In the genomic region with DNA sequence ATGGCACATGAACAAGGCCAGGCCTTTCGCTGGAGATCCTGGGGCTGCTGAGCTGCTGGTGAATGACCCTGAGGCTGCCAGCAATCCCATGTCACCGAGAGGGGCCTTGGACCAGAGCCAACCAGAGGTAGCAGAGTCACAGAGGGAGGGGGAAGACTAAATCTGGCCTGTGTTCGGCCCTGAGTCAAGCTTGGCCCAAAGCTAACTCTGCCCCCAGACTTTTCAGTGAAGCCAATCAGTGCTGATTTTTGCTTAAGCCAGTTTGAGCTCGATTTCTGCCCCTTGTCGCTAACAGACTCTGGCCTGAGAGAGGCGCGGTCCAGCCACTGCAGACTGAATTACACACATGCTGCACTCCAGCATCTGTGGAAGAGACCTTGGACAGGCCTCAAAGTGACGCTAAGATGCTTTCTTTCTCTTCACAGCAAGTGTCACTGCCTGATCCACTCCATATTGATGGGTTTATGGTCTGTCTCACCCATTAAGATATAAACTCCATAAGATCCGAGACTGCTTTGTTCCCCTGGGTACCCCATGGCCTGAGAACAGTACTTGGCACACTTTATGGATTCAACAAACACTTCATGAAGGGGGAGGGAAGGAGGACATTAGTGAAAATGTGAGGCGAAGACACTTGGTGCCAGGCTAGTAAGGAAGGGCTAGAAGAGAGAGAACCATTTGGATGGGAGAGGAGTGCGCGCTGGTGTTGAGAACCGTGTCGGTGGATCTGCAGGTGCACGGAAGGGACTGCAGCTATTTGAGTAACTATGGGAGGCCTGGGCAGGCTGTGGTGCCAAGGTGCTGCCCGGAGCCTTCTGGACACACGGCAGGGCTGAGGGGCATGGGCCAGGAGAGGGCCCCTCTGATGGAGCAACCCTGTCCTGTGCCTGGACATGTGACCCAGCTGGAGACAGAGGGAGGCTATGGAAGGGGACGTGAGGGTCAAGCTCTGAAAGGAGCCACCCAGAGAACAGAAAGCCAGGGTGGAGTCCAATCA, we compare ENCODE assay signal across 10 cellular contexts. TPM values are rescaled to one million over a fixed set of nuclear protein-coding genes. Genes with fewer than 3 reads are reported as not detected.
DNase-seq lines count a peak whose midpoint lies in the region; ATAC-seq and TF ChIP-seq lines count a peak whose summit lies in the region.
"Had no signal": no experiment of that assay in that cellular context is flagged by ENCODE, and none has a peak within 500 bp of the region (broad histone marks: within the 10 kb centered on the region; RNA-seq: fewer than 3 reads in every experiment).

No MANE protein-coding gene starts in this region.

- POLR2A ChIA-PET in activated CD8-positive, alpha-beta T cell treated with anti-CD3 and anti-CD28 coated beads for 36 hours (lab: Charles Lee), result interaction anchor here (1.3 kb wide), 1 partner anchor 56 kb away, joined by 3 read pairs; no protein-coding TSS in a partner anchor

- CTCF ChIA-PET in activated CD8-positive, alpha-beta T cell treated with anti-CD3 and anti-CD28 coated beads for 36 hours (lab: Charles Lee), result interaction anchor here (0.9 to 1.5 kb wide), 3 partner anchors 8 to 156 kb away, joined by 4 to 11 read pairs (median 4); partner anchors contain the start of gene NRTN

- H3K4me1 Mint-ChIP-seq in activated CD8-positive, alpha-beta T cell treated with anti-CD3 and anti-CD28 coated beads for 36 hours (ENCODE audit: low read depth), result peaks cover 92% of the 10 kb centered on the region

- DNase-seq in NCI-H748 (lab: John Stamatoyannopoulos, UW; ENCODE audit: unreplicated experiment) (peak; percentile 39), NCI-H748 treated with DMSO at 0.1 percent for 48 hours (lab: John Stamatoyannopoulos, UW) (no peak), right cardiac atrium (peak in 2 of 3 donors; percentile 72 to 73), omental fat pad (ENCODE audit: low spot score) (no peak)
- DNase-seq in activated CD8-positive, alpha-beta T cell treated with anti-CD3 and anti-CD28 coated beads for 36 hours, result no peak
- no peak for DNase-seq in stimulated activated CD4-positive, alpha-beta T cell treated with anti-CD3 and anti-CD28 coated beads, Interleukin-2, amount 100 ng/mL, for 48 hours
- DNase-seq: activated B cell treated with CpG ODN at 0.5 μM for 24 hours, NCI-H2171 treated with DMSO at 0.1 percent for 48 hours had no signal

- H3K27ac ChIP-seq in right cardiac atrium (ENCODE audit: low read length) (peak overlapping the region; percentile 71), stomach smooth muscle (ENCODE audit: low read length) (peak overlapping the region; percentile 58)

- H3K9ac ChIP-seq in stomach smooth muscle (ENCODE audit: low read length in 2 of 2), result peak overlapping the region in 1 of 2 donors; percentile 44

- intact Hi-C loops in activated CD8-positive, alpha-beta T cell treated with anti-CD3 and anti-CD28 coated beads for 36 hours (cut with micrococcal nuclease), result no loop called here
- intact Hi-C loops in right cardiac atrium (cut with DNase I), result no loop called here

- H3K27me3 ChIP-seq in right cardiac atrium (ENCODE audit: control insufficient read depth, insufficient read depth) (no peaks in the 10 kb centered on the region), stomach smooth muscle (ENCODE audit: control insufficient read depth in 1 of 2, insufficient read depth in 2 of 2, low read length in 2 of 2) (no peaks in the 10 kb centered on the region)

- TF ChIP-seq CTCF in activated CD8-positive, alpha-beta T cell treated with anti-CD3 and anti-CD28 coated beads for 36 hours (IDR thresholded peaks at IDR 0.05), result no peak
- no peak for TF ChIP-seq CTCF in omental fat pad (IDR thresholded peaks at IDR 0.05)

- H3K36me3 ChIP-seq in stomach smooth muscle (ENCODE audit: control insufficient read depth in 2 of 2, insufficient read depth in 2 of 2, low read length in 2 of 2), result no peaks in the 10 kb centered on the region

- H3K27ac Mint-ChIP-seq in activated CD8-positive, alpha-beta T cell treated with anti-CD3 and anti-CD28 coated beads for 36 hours, result peak overlapping the region; percentile 82
- H3K27ac Mint-ChIP-seq: activated B cell treated with CpG ODN at 0.5 μM for 24 hours had no signal

- no peak overlapping the region for H3K4me3 ChIP-seq in right cardiac atrium (ENCODE audit: low read length)
- peak overlapping the region in 1 of 2 donors; percentile 15 for H3K4me3 ChIP-seq in stomach smooth muscle (ENCODE audit: low read length in 2 of 2)

- H3K9me3 ChIP-seq in right cardiac atrium (ENCODE audit: control insufficient read depth, low read length) (no peaks in the 10 kb centered on the region), stomach smooth muscle (ENCODE audit: control insufficient read depth in 2 of 2, low read length in 2 of 2) (no peaks in the 10 kb centered on the region)

- peaks cover 15% of the 10 kb centered on the region for H3K36me3 Mint-ChIP-seq in activated CD8-positive, alpha-beta T cell treated with anti-CD3 and anti-CD28 coated beads for 36 hours (ENCODE audit: low read depth)

- H3K9me3 Mint-ChIP-seq in activated CD8-positive, alpha-beta T cell treated with anti-CD3 and anti-CD28 coated beads for 36 hours, result no peaks in the 10 kb centered on the region
- H3K9me3 Mint-ChIP-seq: activated B cell treated with CpG ODN at 0.5 μM for 24 hours had no signal

- peaks cover 44% of the 10 kb centered on the region for H3K4me1 ChIP-seq in right cardiac atrium (ENCODE audit: control insufficient read depth, insufficient read depth, low read length)
- peaks cover 72% of the 10 kb centered on the region for H3K4me1 ChIP-seq in stomach smooth muscle (ENCODE audit: control insufficient read depth, insufficient read depth, low read length)

- no peaks in the 10 kb centered on the region for H3K27me3 Mint-ChIP-seq in activated CD8-positive, alpha-beta T cell treated with anti-CD3 and anti-CD28 coated beads for 36 hours
- H3K27me3 Mint-ChIP-seq: activated B cell treated with CpG ODN at 0.5 μM for 24 hours had no signal

- 54% methylated on average over 18 of the region's 18 CpGs for WGBS in right cardiac atrium

- no peak overlapping the region for H3K4me3 Mint-ChIP-seq in activated CD8-positive, alpha-beta T cell treated with anti-CD3 and anti-CD28 coated beads for 36 hours
- H3K4me3 Mint-ChIP-seq: activated B cell treated with CpG ODN at 0.5 μM for 24 hours had no signal

- ATAC-seq in activated CD8-positive, alpha-beta T cell treated with anti-CD3 and anti-CD28 coated beads for 36 hours, result no peak
- no peak for ATAC-seq in right cardiac atrium
- no peak for ATAC-seq in omental fat pad (ENCODE audit: low FRiP score)
- ATAC-seq in GM21717 (IDR thresholded peaks at IDR 0.05; ENCODE audit: unreplicated experiment), result no peak

RNA-seq across cellular contexts. Expression of gene RANBP3, which starts 17.6 kb away (rescaled TPM):
- total RNA-seq in activated CD8-positive, alpha-beta T cell treated with anti-CD3 and anti-CD28 coated beads for 36 hours, result 10 to 100 TPM; 74.3 to 87.5 TPM
- total RNA-seq in right cardiac atrium (10 to 100 TPM; 54.8 to 73.8 (median 67.7) TPM), omental fat pad (10 to 100 TPM; 43.8 to 60.1 (median 45.9) TPM)
- polyA plus RNA-seq in right cardiac atrium, result 49.6 TPM

RNA-seq across cellular contexts. Expression of gene CAPS, which starts 46.2 kb away (rescaled TPM):
- total RNA-seq in activated CD8-positive, alpha-beta T cell treated with anti-CD3 and anti-CD28 coated beads for 36 hours, result 1 to 10 TPM; 2.1 to 2.8 TPM
- total RNA-seq in right cardiac atrium (10 to 100 TPM in 2 of 4 donors, 1 to 10 TPM in 2; 8.9 to 14.2 (median 9.9) TPM), omental fat pad (1 to 10 TPM; 2.3 to 9.0 (median 4.6) TPM)
- polyA plus RNA-seq in right cardiac atrium, result 7.1 TPM

RNA-seq across cellular contexts. Expression of gene VMAC, which starts 55.6 kb away (rescaled TPM):
- total RNA-seq in activated CD8-positive, alpha-beta T cell treated with anti-CD3 and anti-CD28 coated beads for 36 hours, result 1 to 10 TPM; 1.2 to 2.5 TPM
- total RNA-seq in right cardiac atrium, result 1 to 10 TPM; 1.9 to 5.8 (median 3.8) TPM
- 3.6 TPM for polyA plus RNA-seq in right cardiac atrium
- 10 to 100 TPM in 1 of 4 donors, 1 to 10 TPM in 3; 2.0 to 10.4 (median 4.6) TPM for total RNA-seq in omental fat pad

RNA-seq across cellular contexts. Expression of gene NDUFA11, which starts 56.7 kb away (rescaled TPM):
- 100 to 1,000 TPM; 233 to 237 TPM for total RNA-seq in activated CD8-positive, alpha-beta T cell treated with anti-CD3 and anti-CD28 coated beads for 36 hours
- 100 to 1,000 TPM; 515 to 756 (median 624) TPM for total RNA-seq in right cardiac atrium
- 1,214 TPM for polyA plus RNA-seq in right cardiac atrium
- total RNA-seq in omental fat pad, result 100 to 1,000 TPM; 134 to 234 (median 190) TPM

Comparison
In these comparisons a context has a peak if more than half of its experiments do, and no peak if none do; other contexts are left out.
1. DNase-seq: peak in NCI-H748 (single experiment) and right cardiac atrium (2 of 3); none in NCI-H748 treated with DMSO at 0.1 percent for 48 hours (single experiment), activated CD8-positive, alpha-beta T cell treated with anti-CD3 and anti-CD28 coated beads for 36 hours (single experiment), omental fat pad (single experiment) and stimulated activated CD4-positive, alpha-beta T cell treated with anti-CD3 and anti-CD28 coated beads, Interleukin-2, amount 100 ng/mL, for 48 hours (0 of 2).